ENCODE assay signal across 27 cellular contexts in the genomic region with DNA sequence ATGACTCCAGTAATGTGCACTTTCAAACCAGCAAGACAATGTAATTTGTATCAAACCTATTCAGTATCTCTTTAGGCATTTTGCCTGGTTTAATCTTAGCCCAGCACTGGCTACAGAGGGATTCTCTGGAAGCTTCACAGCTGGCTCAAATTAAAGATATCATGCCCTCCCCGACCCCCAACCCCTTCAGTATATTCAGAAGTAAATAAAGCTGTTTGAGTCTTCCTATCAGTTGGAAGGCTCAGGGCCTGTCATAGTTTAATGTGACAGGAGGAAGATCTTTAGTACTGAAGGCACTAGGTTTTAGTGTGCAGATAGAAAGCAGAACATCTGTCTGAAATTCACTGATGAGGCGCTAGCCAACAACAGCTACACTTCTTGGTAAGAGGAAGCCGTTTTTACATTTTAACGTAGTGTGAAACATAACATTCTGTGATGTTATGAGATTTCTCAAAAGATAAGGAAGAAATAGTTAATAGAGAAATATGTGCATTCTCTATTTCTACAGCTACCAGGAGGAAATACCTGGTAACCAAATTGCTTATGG.
DNase-seq lines count a peak whose midpoint lies in the region; ATAC-seq and TF ChIP-seq lines count a peak whose summit lies in the region.
"Had no signal": no experiment of that assay in that cellular context is flagged by ENCODE, and none has a peak within 500 bp of the region (broad histone marks: within the 10 kb centered on the region; RNA-seq: fewer than 3 reads in every experiment).

No MANE protein-coding gene starts in this region.

- intact Hi-C loops in left cardiac atrium (cut with DNase I): no loop called here
- intact Hi-C loops in heart left ventricle (cut with DNase I): no loop called here

- no peak overlapping the region for H3K4me2 ChIP-seq in smooth muscle cell
- H3K4me2 ChIP-seq: A549 had no signal

- H3K79me2 ChIP-seq in smooth muscle cell (ENCODE audit: low read depth): no peaks in the 10 kb centered on the region

- H3K36me3 ChIP-seq in heart left ventricle (no peaks in the 10 kb centered on the region), smooth muscle cell (ENCODE audit: low read depth) (no peaks in the 10 kb centered on the region)
- H3K36me3 ChIP-seq: breast epithelium, MG63, SJSA1, spleen, transverse colon had no signal

- H3K4me3 ChIP-seq in heart left ventricle (no peak overlapping the region), smooth muscle cell (no peak overlapping the region)
- H3K4me3 ChIP-seq: A549, breast epithelium, MG63, SJSA1, spleen, transverse colon had no signal

- H3K4me1 ChIP-seq in heart left ventricle: no peaks in the 10 kb centered on the region
- no peaks in the 10 kb centered on the region for H3K4me1 ChIP-seq in smooth muscle cell (ENCODE audit: low read depth)
- H3K4me1 ChIP-seq: breast epithelium, spleen, transverse colon had no signal

- peak overlapping the region; percentile 1 for H2AFZ ChIP-seq in smooth muscle cell (ENCODE audit: low read depth)

- peaks cover 0 to 5% (median 0%) of the 10 kb centered on the region in 12 donors for H3K9me3 ChIP-seq in heart left ventricle
- H3K9me3 ChIP-seq in smooth muscle cell (replicated peaks; ENCODE audit: low read depth): no peaks in the 10 kb centered on the region
- H3K9me3 ChIP-seq: A549, breast epithelium, MG63, SJSA1, transverse colon had no signal

- ATAC-seq in left cardiac atrium (peak; percentile 36 to 74), heart left ventricle (no peak)
- ATAC-seq: A549; activated CD4-positive, CD25-positive, alpha-beta regulatory T cell treated with anti-CD3 and anti-CD28 coated beads, Interleukin-2, amount 50 U/mL, for 24 hours; HCT116 had no signal

- no peak for TF ChIP-seq POLR2A in heart left ventricle (IDR thresholded peaks at IDR 0.05)

- H3K27me3 ChIP-seq in heart left ventricle (no peaks in the 10 kb centered on the region), smooth muscle cell (ENCODE audit: low read depth) (no peaks in the 10 kb centered on the region)
- H3K27me3 ChIP-seq: breast epithelium, MG63, SJSA1, spleen, transverse colon had no signal

- H4K20me1 ChIP-seq in smooth muscle cell (ENCODE audit: low read depth): no peaks in the 10 kb centered on the region

- no peak for TF ChIP-seq CTCF in heart left ventricle (IDR thresholded peaks at IDR 0.05)
- no peak for TF ChIP-seq CTCF in smooth muscle cell (IDR thresholded peaks at IDR 0.05; ENCODE audit: borderline replicate concordance, insufficient read depth, poor library complexity, severe bottlenecking)

- no peaks in the 10 kb centered on the region for H3F3A ChIP-seq in smooth muscle cell (ENCODE audit: low read depth)

- H3K27ac ChIP-seq in heart left ventricle: no peak overlapping the region
- H3K27ac ChIP-seq in smooth muscle cell (ENCODE audit: low read depth): no peak overlapping the region
- H3K27ac ChIP-seq: A549, breast epithelium, epithelial cell of prostate, SJSA1, spleen, transverse colon had no signal

- DNase-seq in left cardiac atrium: no peak
- DNase-seq in heart left ventricle: no peak
- peak; percentile 68 to 88 for DNase-seq in NCI-H2081 (lab: John Stamatoyannopoulos, UW)
- peak; percentile 60 for DNase-seq in SK-N-DZ (ENCODE audit: low spot score)
- no peak for DNase-seq in smooth muscle cell (lab: John Stamatoyannopoulos, UW; ENCODE audit: unreplicated experiment)
- no peak for DNase-seq in kidney tubule cell (ENCODE audit: low spot score)
- no peak for DNase-seq in CD1c-positive myeloid dendritic cell (ENCODE audit: extremely low spot score)
- DNase-seq in GM19238 (ENCODE audit: insufficient read length, low spot score): no peak
- DNase-seq: activated CD4-positive, alpha-beta T cell treated with anti-CD3 and anti-CD28 coated beads, Interleukin-2, amount 50 U/mL, for 48 hours; GF-D8; head of caudate nucleus; KBM-7; MG63; NCI-H187 treated with DMSO at 0.1 percent for 48 hours; NCI-H446 treated with DMSO at 0.1 percent for 48 hours; nephron progenitor cell; posterior cingulate gyrus; right cardiac atrium; RPMI8226; spleen; transverse colon had no signal

- WGBS in heart left ventricle, 4 donors: 34 to 45% (median 42%) methylated on average over 4 of the region's 4 CpGs
- 30% methylated on average over 4 of the region's 4 CpGs for WGBS in smooth muscle cell (ENCODE audit: low lambda C conversion rate)

- H3K9ac ChIP-seq in smooth muscle cell (ENCODE audit: low read depth): no peak overlapping the region

Comparison
In these comparisons a context has a peak if more than half of its experiments do, and no peak if none do; other contexts are left out.
1. ATAC-seq: peak in left cardiac atrium (2 of 2); none in heart left ventricle (0 of 4).
2. DNase-seq: peak in NCI-H2081 (2 of 2) and SK-N-DZ (single experiment); none in left cardiac atrium (single experiment), heart left ventricle (0 of 5), smooth muscle cell (single experiment), kidney tubule cell (single experiment), CD1c-positive myeloid dendritic cell (single experiment) and GM19238 (single experiment).